8 cellular contexts compared by ENCODE assay signal in the genomic region with DNA sequence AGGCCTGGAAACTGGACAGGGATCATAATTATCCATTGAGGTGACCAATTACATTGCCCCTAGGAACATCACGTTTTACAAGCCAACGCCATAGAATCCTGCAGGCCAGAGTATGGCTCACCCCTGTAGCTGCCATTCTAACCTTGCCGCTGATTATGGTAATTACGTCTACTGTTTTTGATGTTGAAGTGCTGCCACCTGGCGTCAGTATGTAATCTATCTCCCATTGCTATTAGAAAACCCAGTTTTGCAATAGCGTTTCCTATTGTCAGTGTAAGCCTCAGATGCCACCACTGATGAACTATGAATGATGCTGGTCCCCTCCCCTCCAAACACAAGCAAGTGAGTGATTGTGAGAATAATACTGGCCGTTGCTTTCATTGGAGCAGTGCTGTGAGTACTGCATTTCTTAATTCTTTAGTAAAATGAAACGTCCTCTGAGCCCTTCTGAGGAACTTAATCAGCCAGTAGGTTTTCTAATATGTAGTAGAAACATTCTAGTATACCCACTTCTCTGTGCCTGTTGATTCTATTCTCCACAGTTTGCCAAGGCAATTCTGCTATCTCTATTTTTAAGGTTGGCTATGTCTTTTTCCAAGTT.
DNase-seq lines count a peak whose midpoint lies in the region; ATAC-seq lines count a peak whose summit lies in the region.

No MANE protein-coding gene starts in this region.

- intact Hi-C loops in left cardiac atrium (cut with DNase I), result loop anchor here (2.0 to 10.0 kb wide), 5 partner anchors 127 to 681 kb away; no protein-coding TSS in a partner anchor

- no peak overlapping the region for H3K4me3 Mint-ChIP-seq in activated naive CD4-positive, alpha-beta T cell treated with anti-CD3 and anti-CD28 coated beads, Interleukin-2, amount 10 ng/mL, durations not matched to agents 7 days and 5 days

- H3K36me3 Mint-ChIP-seq in activated naive CD4-positive, alpha-beta T cell treated with anti-CD3 and anti-CD28 coated beads, Interleukin-2, amount 10 ng/mL, durations not matched to agents 7 days and 5 days, result no peaks in the 10 kb centered on the region

- H3K27me3 Mint-ChIP-seq in activated naive CD4-positive, alpha-beta T cell treated with anti-CD3 and anti-CD28 coated beads, Interleukin-2, amount 10 ng/mL, durations not matched to agents 7 days and 5 days, result peaks cover 4% of the 10 kb centered on the region

- ATAC-seq in GM21360 (IDR thresholded peaks at IDR 0.05; ENCODE audit: unreplicated experiment), result peak; percentile 93
- peak; percentile 91 for ATAC-seq in HG03520 (IDR thresholded peaks at IDR 0.05; ENCODE audit: unreplicated experiment)
- peak; percentile 70 to 73 for ATAC-seq in left cardiac atrium

- DNase-seq in ELR (ENCODE audit: low read depth), result peak; percentile 59
- DNase-seq in NCI-H748 treated with DMSO at 0.1 percent for 48 hours (lab: John Stamatoyannopoulos, UW), result peak; percentile 76
- peak; percentile 60 for DNase-seq in activated naive CD4-positive, alpha-beta T cell treated with anti-CD3 and anti-CD28 coated beads, Interleukin-2, amount 10 ng/mL, durations not matched to agents 7 days and 5 days
- DNase-seq in left cardiac atrium, result peak; percentile 51
- DNase-seq in renal cortical epithelial cell (ENCODE audit: low read depth), result peak; percentile 62
- DNase-seq in NCI-H128 (lab: John Stamatoyannopoulos, UW; ENCODE audit: unreplicated experiment), result no peak

- H3K4me1 Mint-ChIP-seq in activated naive CD4-positive, alpha-beta T cell treated with anti-CD3 and anti-CD28 coated beads, Interleukin-2, amount 10 ng/mL, durations not matched to agents 7 days and 5 days, result no peaks in the 10 kb centered on the region

- no peaks in the 10 kb centered on the region for H3K9me3 Mint-ChIP-seq in activated naive CD4-positive, alpha-beta T cell treated with anti-CD3 and anti-CD28 coated beads, Interleukin-2, amount 10 ng/mL, durations not matched to agents 7 days and 5 days

- H3K27ac Mint-ChIP-seq in activated naive CD4-positive, alpha-beta T cell treated with anti-CD3 and anti-CD28 coated beads, Interleukin-2, amount 10 ng/mL, durations not matched to agents 7 days and 5 days, result no peak overlapping the region

- CTCF ChIA-PET in activated naive CD4-positive, alpha-beta T cell treated with anti-CD3 and anti-CD28 coated beads, Interleukin-2, amount 10 ng/mL, durations not matched to agents 7 days and 5 days (lab: Charles Lee), result interaction anchor here (1.0 to 1.7 kb wide), 5 partner anchors 9 to 680 kb away, joined by 3 to 12 read pairs (median 3); no protein-coding TSS in a partner anchor
